8 cellular contexts compared by ENCODE assay signal in genomic region chr5:91379602-91380490, GRCh38. TPM values are rescaled to one million over a fixed set of nuclear protein-coding genes. Genes with fewer than 3 reads are reported as not detected.
A peak's percentile ranks its signal among the peaks of the same experiment; 100 is the strongest.
DNase-seq lines count a peak whose midpoint lies in the region; ATAC-seq and TF ChIP-seq lines count a peak whose summit lies in the region.

No MANE protein-coding gene starts in this region.

- peaks cover 35% of the 10 kb centered on the region for H3K4me1 Mint-ChIP-seq in activated CD4-positive, alpha-beta T cell treated with anti-CD3 and anti-CD28 coated beads for 36 hours

- DNase-seq in AG20443 (ENCODE audit: low spot score) = peak; percentile 85
- peak; percentile 91 for DNase-seq in NCI-H510A (lab: John Stamatoyannopoulos, UW)
- DNase-seq in activated CD4-positive, alpha-beta T cell treated with anti-CD3 and anti-CD28 coated beads for 36 hours = peak; percentile 97
- peak; percentile 93 for DNase-seq in choroid plexus epithelial cell (ENCODE audit: low read depth)
- DNase-seq in kidney tubule cell (ENCODE audit: low spot score) = peak; percentile 98
- DNase-seq in stimulated activated CD4-positive, alpha-beta T cell treated with anti-CD3 and anti-CD28 coated beads, Interleukin-1b, Interleukin-23, amount 100 ng/mL, for 1 hour (ENCODE audit: low read depth in 2 of 2) = peak; percentile 85 to 92

- H3K36me3 Mint-ChIP-seq in activated CD4-positive, alpha-beta T cell treated with anti-CD3 and anti-CD28 coated beads for 36 hours (ENCODE audit: low read depth) = peaks cover 31% of the 10 kb centered on the region

- H3K9me3 Mint-ChIP-seq in activated CD4-positive, alpha-beta T cell treated with anti-CD3 and anti-CD28 coated beads for 36 hours (ENCODE audit: low read depth) = no peaks in the 10 kb centered on the region

- peak overlapping the region; percentile 98 for H3K4me3 Mint-ChIP-seq in activated CD4-positive, alpha-beta T cell treated with anti-CD3 and anti-CD28 coated beads for 36 hours

- intact Hi-C loops in activated CD4-positive, alpha-beta T cell treated with anti-CD3 and anti-CD28 coated beads for 36 hours (cut with DNase I, micrococcal nuclease) = loop anchor here (1.0 to 5.0 kb wide), 7 partner anchors 66 to 973 kb away; partner anchors contain the start of genes CETN3 (in 1 of the 2), LYSMD3 (in 1 of the 2), MBLAC2 (in 1 of the 2) and POLR3G (in 1 of the 2)

- no peaks in the 10 kb centered on the region for H3K27me3 Mint-ChIP-seq in activated CD4-positive, alpha-beta T cell treated with anti-CD3 and anti-CD28 coated beads for 36 hours

- POLR2A ChIA-PET in activated CD4-positive, alpha-beta T cell treated with anti-CD3 and anti-CD28 coated beads for 36 hours (lab: Charles Lee) = interaction anchor here (0.5 to 1.6 kb wide), 5 partner anchors 58 to 154 kb away, joined by 3 to 9 read pairs (median 4); no protein-coding TSS in a partner anchor

- no peak for TF ChIP-seq CTCF in choroid plexus epithelial cell (conservative IDR thresholded peaks at IDR 0.05; ENCODE audit: low read depth, low read length)

- peak overlapping the region; percentile 100 for H3K27ac Mint-ChIP-seq in activated CD4-positive, alpha-beta T cell treated with anti-CD3 and anti-CD28 coated beads for 36 hours

- peak overlapping the region; percentile 82 for H3K4me3 ChIP-seq in choroid plexus epithelial cell (ENCODE audit: low read depth, low read length)

- TF ChIP-seq POLR2A in GM19193 (IDR thresholded peaks at IDR 0.05; ENCODE audit: extremely low read depth, insufficient read depth, insufficient read length) = peak; percentile 57

- CTCF ChIA-PET in activated CD4-positive, alpha-beta T cell treated with anti-CD3 and anti-CD28 coated beads for 36 hours (lab: Charles Lee) = interaction anchor here (1.5 to 2.1 kb wide), 3 partner anchors 40 to 160 kb away, joined by 3 to 10 read pairs (median 8); no protein-coding TSS in a partner anchor

- peak; percentile 66 for ATAC-seq in HG03432 (IDR thresholded peaks at IDR 0.05; ENCODE audit: unreplicated experiment)
- ATAC-seq in activated CD4-positive, alpha-beta T cell treated with anti-CD3 and anti-CD28 coated beads for 36 hours = peak; percentile 50

RNA-seq across cellular contexts. Expression of gene ARRDC3, which starts 3.3 kb away (rescaled TPM):
- total RNA-seq in activated CD4-positive, alpha-beta T cell treated with anti-CD3 and anti-CD28 coated beads for 36 hours = 10 to 100 TPM; 21.7 to 21.9 TPM

Comparison
In these comparisons a context has a peak if more than half of its experiments do, and no peak if none do; other contexts are left out.
1. Peak in every context shown above with its lines: DNase-seq, ATAC-seq and H3K4me3 ChIP-seq.